ENCODE assay signal across 9 cellular contexts in genomic region chr10:86413046-86413728, GRCh38. TPM values are rescaled to one million over a fixed set of nuclear protein-coding genes. Genes with fewer than 3 reads are reported as not detected.
A peak's percentile ranks its signal among the peaks of the same experiment; 100 is the strongest.
DNase-seq lines count a peak whose midpoint lies in the region; ATAC-seq, FAIRE-seq and TF ChIP-seq lines count a peak whose summit lies in the region.
"Had no signal": no experiment of that assay in that cellular context is flagged by ENCODE, and none has a peak within 500 bp of the region (broad histone marks: within the 10 kb centered on the region; RNA-seq: fewer than 3 reads in every experiment).

No MANE protein-coding gene starts in this region.

- H2AFZ ChIP-seq in K562 (ENCODE audit: low read depth, low read length): no peak overlapping the region

- POLR2A ChIA-PET in K562 (lab: Yijun Ruan, JAX): interaction anchor here (0.6 kb wide), 1 partner anchor 231 kb away, joined by 3 read pairs; no protein-coding TSS in a partner anchor

- H3K27ac ChIP-seq in K562 (ENCODE audit: extremely low read depth, low read depth, low read length): no peak overlapping the region
- H3K27ac ChIP-seq in upper lobe of left lung: no peak overlapping the region

- no peak overlapping the region for H3K9ac ChIP-seq in K562 (ENCODE audit: insufficient read depth in 1 of 2, low read depth in 2 of 2, low read length in 2 of 2)

- no peaks in the 10 kb centered on the region for H3K79me2 ChIP-seq in K562 (ENCODE audit: control insufficient read depth, insufficient read depth, low read length)

- H3K4me2 ChIP-seq in K562 (ENCODE audit: insufficient read depth, low read length): no peak overlapping the region

- TF ChIP-seq RAD21 in K562 (CRISPR knock-in tag; conservative IDR thresholded peaks at IDR 0.05 in 1 of 2, IDR thresholded peaks at IDR 0.05 in 1 of 2): no peak

- no peak for TF ChIP-seq EP300 in K562 (IDR thresholded peaks at IDR 0.05; ENCODE audit: low read length)
- TF ChIP-seq EP300 in upper lobe of left lung (IDR thresholded peaks at IDR 0.05): no peak

- H3K27me3 ChIP-seq in K562 (ENCODE audit: control insufficient read depth in 2 of 2, insufficient read depth in 2 of 2, low read length in 2 of 2): peaks cover 3 to 9% of the 10 kb centered on the region in 2 experiments; a peak in 2 of 5 replicates
- no peaks in the 10 kb centered on the region for H3K27me3 ChIP-seq in upper lobe of left lung

- H4K20me1 ChIP-seq in K562 (replicated peaks; ENCODE audit: control insufficient read depth, insufficient read depth, low read length): no peaks in the 10 kb centered on the region

- H3K4me1 ChIP-seq in K562 (replicated peaks in 1 of 2; ENCODE audit: control insufficient read depth in 2 of 2, insufficient read depth in 2 of 2, low read length in 2 of 2) (no peaks in the 10 kb centered on the region), upper lobe of left lung (peaks cover 8 to 22% (median 11%) of the 10 kb centered on the region in 4 donors)

- H3K9me3 ChIP-seq in K562 (replicated peaks; ENCODE audit: control insufficient read depth, insufficient read depth, low read depth, low read length): no peaks in the 10 kb centered on the region
- peaks cover 0 to 3% (median 0%) of the 10 kb centered on the region in 4 donors for H3K9me3 ChIP-seq in upper lobe of left lung

- no peaks in the 10 kb centered on the region for H3K36me3 ChIP-seq in K562 (ENCODE audit: control insufficient read depth, insufficient read depth, low read length)
- H3K36me3 ChIP-seq in upper lobe of left lung: no peaks in the 10 kb centered on the region

- no peak for FAIRE-seq in K562 (lab: Jason Lieb, UNC)
- FAIRE-seq: endothelial cell of umbilical vein had no signal

- DNase-seq in K562 (ENCODE audit: extremely low read depth in 1 of 4, low spot score in 3 of 4): no peak
- no peak for DNase-seq in effector CD8-positive, alpha-beta T cell (lab: John Stamatoyannopoulos, UW)
- DNase-seq in stimulated activated CD4-positive, alpha-beta T cell treated with anti-CD3 and anti-CD28 coated beads, Interleukin-2, amount 100 ng/mL, for 24 hours: no peak
- DNase-seq in upper lobe of left lung: no peak
- DNase-seq in DMS153 (lab: John Stamatoyannopoulos, UW): no peak

- peak; percentile 79 for ATAC-seq in GM21423 (IDR thresholded peaks at IDR 0.05; ENCODE audit: unreplicated experiment)
- peak; percentile 66 for ATAC-seq in HG03575 (IDR thresholded peaks at IDR 0.05; ENCODE audit: extremely low read depth, insufficient number of reproducible peaks, low FRiP score, unreplicated experiment)
- ATAC-seq in K562: no peak
- no peak for ATAC-seq in upper lobe of left lung (ENCODE audit: low FRiP score in 2 of 2)

- CTCF ChIA-PET in K562 (lab: Yijun Ruan, JAX; ENCODE audit: low intra/inter-chr PET ratio): no interaction called here

- in situ Hi-C loops in K562 (cut with MboI): no loop called here

- no TSS peak for BruUV-seq in K562 (replicated peaks; lab: Mats Ljungman, UMichigan)

- no peaks in the 10 kb centered on the region for H3K9me1 ChIP-seq in K562 (ENCODE audit: control insufficient read depth, insufficient read depth, low read length)

- TF ChIP-seq CTCF in K562 (IDR thresholded peaks at IDR 0.05 in 2 of 3, conservative IDR thresholded peaks at IDR 0.05 in 1 of 3; ENCODE audit: insufficient read depth in 2 of 3, low read depth in 1 of 3, low read length in 3 of 3) (no peak), upper lobe of left lung (IDR thresholded peaks at IDR 0.05) (no peak)

- TF ChIP-seq POLR2A in K562 (conservative IDR thresholded peaks at IDR 0.05) (no peak), upper lobe of left lung (IDR thresholded peaks at IDR 0.05) (no peak)

- H3K4me3 ChIP-seq in GM08714 (ENCODE audit: low read length) (peak overlapping the region; percentile 59; the same call in 1 of the 2 replicates), K562 (no peak overlapping the region), upper lobe of left lung (no peak overlapping the region)

- intact Hi-C loops in K562 (cut with micrococcal nuclease): no loop called here

- 0% methylated on average over 6 of the region's 6 CpGs for WGBS in K562 (ENCODE audit: insufficient coverage, low coverage, missing lambda C conversion rate)
- 47 to 53% methylated on average over 6 of the region's 6 CpGs for WGBS in upper lobe of left lung, 2 donors

TF ChIP-seq in K562, 482 proteins besides CTCF, POLR2A, EP300 and RAD21:
- TF ChIP-seq, protein P1, sequence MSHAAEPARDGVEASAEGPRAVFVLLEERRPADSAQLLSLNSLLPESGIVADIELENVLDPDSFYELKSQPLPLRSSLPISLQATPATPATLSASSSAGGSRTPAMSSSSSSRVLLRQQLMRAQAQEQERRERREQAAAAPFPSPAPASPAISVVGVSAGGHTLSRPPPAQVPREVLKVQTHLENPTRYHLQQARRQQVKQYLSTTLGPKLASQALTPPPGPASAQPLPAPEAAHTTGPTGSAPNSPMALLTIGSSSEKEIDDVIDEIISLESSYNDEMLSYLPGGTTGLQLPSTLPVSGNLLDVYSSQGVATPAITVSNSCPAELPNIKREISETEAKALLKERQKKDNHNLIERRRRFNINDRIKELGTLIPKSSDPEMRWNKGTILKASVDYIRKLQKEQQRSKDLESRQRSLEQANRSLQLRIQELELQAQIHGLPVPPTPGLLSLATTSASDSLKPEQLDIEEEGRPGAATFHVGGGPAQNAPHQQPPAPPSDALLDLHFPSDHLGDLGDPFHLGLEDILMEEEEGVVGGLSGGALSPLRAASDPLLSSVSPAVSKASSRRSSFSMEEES (CRISPR knock-in tag; IDR thresholded peaks at IDR 0.05): peak; percentile 29; the same call in 1 of the 2 replicates
- TF ChIP-seq TAF15 (IDR thresholded peaks at IDR 0.05; ENCODE audit: low read depth, low read length): no peak
- no peak for TF ChIP-seq NFYB (IDR thresholded peaks at IDR 0.05; ENCODE audit: extremely low read depth, insufficient read length)
TF ChIP-seq in K562: peak in this region for 1.

RNA-seq across cellular contexts. Expression of gene GRID1, which starts 46.6 kb away (rescaled TPM):
- total RNA-seq in K562 (2011; cell fraction: chromatin; rRNA removed; ENCODE audit: low replicate concordance): 0.18 TPM in 1 of 2 replicates, not detected in the other
- 0.13 TPM in 1 of 2 replicates, not detected in the other for total RNA-seq in K562 (2011; cell fraction: nucleolus; rRNA removed)
- 0.15 TPM in 2 replicates for total RNA-seq in K562 (2011; cell fraction: nucleoplasm; rRNA removed)
- total RNA-seq in K562 (2014; rRNA removed) (3.4 and 3.8 TPM in 2 replicates), K562 (2014; rRNA removed; fragmentation: Illumina TruSeq; extraction: Trizol) (0.51 and 0.80 TPM in 2 replicates), K562 (2015; rRNA removed; fragmentation: Illumina TruSeq; extraction: Trizol) (1.8 and 2.5 TPM in 2 replicates), K562 (2021) (7.1 and 7.2 TPM in 2 replicates), upper lobe of left lung (1 to 10 TPM; 1.5 to 5.2 (median 3.2) TPM)
- polyA plus RNA-seq in K562 (2011; rRNA removed) (0.01 TPM in 2 replicates), K562 (2014; fragmentation: Illumina TruSeq; extraction: Trizol) (1.2 and 4.7 TPM in 2 replicates), K562 (2014; fragmentation: Nextera tagmentation; extraction: Ambion mirVana) (under 1 TPM; 0.35 to 0.55 TPM), K562 (2014; rRNA removed) (3.3 and 5.3 TPM in 2 replicates)
- polyA plus RNA-seq in K562 (2011; cell fraction: cytosol; rRNA removed): not detected in 2 replicates
- polyA plus RNA-seq in K562 (2011; cell fraction: nucleus; rRNA removed): 0.03 and 0.09 TPM in 2 replicates
- 3.8 and 8.2 TPM in 2 replicates for polyA plus RNA-seq in K562 (2012)
- 0.03 and 0.11 TPM in 2 replicates for polyA minus RNA-seq in K562 (2011; rRNA and poly(A)+ RNA removed)
- polyA minus RNA-seq in K562 (2011; cell fraction: cytosol; rRNA and poly(A)+ RNA removed): not detected in 2 replicates
- polyA minus RNA-seq in K562 (2011; cell fraction: nucleus; rRNA and poly(A)+ RNA removed): 0.11 TPM in 1 of 2 replicates, not detected in the other
- total RNA-seq: endothelial cell of umbilical vein had no signal
- polyA plus RNA-seq: endothelial cell of umbilical vein had no signal

Comparison
In these comparisons a context has a peak if more than half of its experiments do, and no peak if none do; other contexts are left out.
1. ATAC-seq: peak in GM21423 (single experiment) and HG03575 (single experiment); none in K562 (single experiment) and upper lobe of left lung (0 of 2).